Comparison of ENCODE assay signal across 8 cellular contexts in genomic region chr11:113189909-113190667, GRCh38.
DNase-seq lines count a peak whose midpoint lies in the region; ATAC-seq and TF ChIP-seq lines count a peak whose summit lies in the region.

No MANE protein-coding gene starts in this region.

- DNase-seq in DMS 273 treated with DMSO at 0.1 percent for 48 hours (lab: John Stamatoyannopoulos, UW) (peak; percentile 62), NOMO-1 treated with dmso at 0.1 percent for 144 hours (lab: John Stamatoyannopoulos, UW; ENCODE audit: unreplicated experiment) (peak; percentile 13), epithelial cell of prostate (ENCODE audit: low read depth, low spot score) (no peak), nephron progenitor cell (no peak), NCI-H345 (lab: John Stamatoyannopoulos, UW) (no peak)
- DNase-seq in stimulated activated CD4-positive, alpha-beta T cell treated with anti-CD3 and anti-CD28 coated beads, Interleukin-4, amount 100 ng/mL, for 24 hours: no peak

- peak overlapping the region; percentile 80 for H3K27ac ChIP-seq in epithelial cell of prostate

- peaks cover under 1% of the 10 kb centered on the region for H3K9me3 Mint-ChIP-seq in nephron progenitor cell

- no peak for ATAC-seq in HG03469 (IDR thresholded peaks at IDR 0.05; ENCODE audit: unreplicated experiment)
- no peak for ATAC-seq in HG03280 (IDR thresholded peaks at IDR 0.05; ENCODE audit: unreplicated experiment)

- no peak for TF ChIP-seq CTCF in nephron progenitor cell (IDR thresholded peaks at IDR 0.05)

- H3K4me1 Mint-ChIP-seq in nephron progenitor cell: peaks cover 83% of the 10 kb centered on the region

- no peaks in the 10 kb centered on the region for H3K27me3 Mint-ChIP-seq in nephron progenitor cell (ENCODE audit: low read depth, poor library complexity)

- peaks cover 4% of the 10 kb centered on the region for H3K36me3 Mint-ChIP-seq in nephron progenitor cell (ENCODE audit: low read depth)

- H3K4me3 Mint-ChIP-seq in nephron progenitor cell: no peak overlapping the region

- H3K27ac Mint-ChIP-seq in nephron progenitor cell: peak overlapping the region; percentile 86

Comparison
In these comparisons a context has a peak if more than half of its experiments do, and no peak if none do; other contexts are left out.
1. DNase-seq: peak in DMS 273 treated with DMSO at 0.1 percent for 48 hours (single experiment) and NOMO-1 treated with dmso at 0.1 percent for 144 hours (single experiment); none in epithelial cell of prostate (single experiment), nephron progenitor cell (single experiment), stimulated activated CD4-positive, alpha-beta T cell treated with anti-CD3 and anti-CD28 coated beads, Interleukin-4, amount 100 ng/mL, for 24 hours (single experiment) and NCI-H345 (single experiment).